ENCODE assay signal across 28 cellular contexts in genomic region chr12:47888127-47888819, GRCh38. TPM values are rescaled to one million over a fixed set of nuclear protein-coding genes. Genes with fewer than 3 reads are reported as not detected.
A peak's percentile ranks its signal among the peaks of the same experiment; 100 is the strongest.
DNase-seq lines count a peak whose midpoint lies in the region; ATAC-seq and TF ChIP-seq lines count a peak whose summit lies in the region.
"Had no signal": no experiment of that assay in that cellular context is flagged by ENCODE, and none has a peak within 500 bp of the region (broad histone marks: within the 10 kb centered on the region; RNA-seq: fewer than 3 reads in every experiment).

No MANE protein-coding gene starts in this region.

- H3K36me3 ChIP-seq in colonic mucosa (no peaks in the 10 kb centered on the region), parathyroid adenoma (ENCODE audit: control insufficient read depth, insufficient read depth, low read length) (no peaks in the 10 kb centered on the region)
- H3K36me3 ChIP-seq: esophagus muscularis mucosa, stomach had no signal

- no peak overlapping the region for H3K4me3 ChIP-seq in colonic mucosa
- peak overlapping the region; percentile 21 for H3K4me3 ChIP-seq in parathyroid adenoma (ENCODE audit: low read depth, low read length)
- H3K4me3 ChIP-seq: esophagus muscularis mucosa, psoas muscle, stomach had no signal

- H3K4me3 Mint-ChIP-seq in activated CD4-positive, alpha-beta memory T cell treated with anti-CD3 and anti-CD28 coated beads for 36 hours: no peak overlapping the region
- H3K4me3 Mint-ChIP-seq: central memory CD8-positive, alpha-beta T cell; neural crest cell had no signal

- H3K27ac ChIP-seq in colonic mucosa (no peak overlapping the region), parathyroid adenoma (peak overlapping the region; percentile 96)
- H3K27ac ChIP-seq: esophagus muscularis mucosa, psoas muscle had no signal

- peaks cover 78% of the 10 kb centered on the region for H3K36me3 Mint-ChIP-seq in activated CD4-positive, alpha-beta memory T cell treated with anti-CD3 and anti-CD28 coated beads for 36 hours
- H3K36me3 Mint-ChIP-seq: IgD-negative memory B cell had no signal

- H3K9ac ChIP-seq in colonic mucosa (ENCODE audit: low read depth in 2 of 2, low read length in 2 of 2) (no peak overlapping the region), parathyroid adenoma (no peak overlapping the region)

- H2AFZ ChIP-seq in parathyroid adenoma: no peak overlapping the region

- H3K9me3 ChIP-seq in colonic mucosa (no peaks in the 10 kb centered on the region), parathyroid adenoma (ENCODE audit: control insufficient read depth, low read length) (no peaks in the 10 kb centered on the region)
- H3K9me3 ChIP-seq: esophagus muscularis mucosa, psoas muscle, stomach had no signal

- POLR2A ChIA-PET in activated CD4-positive, alpha-beta memory T cell treated with anti-CD3 and anti-CD28 coated beads for 36 hours (lab: Charles Lee): interaction anchor here (1.0 to 6.3 kb wide), 4 partner anchors 15 to 28 kb away, joined by 3 to 76 read pairs (median 19); partner anchors contain the start of gene VDR

- H3K4me1 ChIP-seq in colonic mucosa: peaks cover 5% of the 10 kb centered on the region
- H3K4me1 ChIP-seq in parathyroid adenoma: peaks cover 89% of the 10 kb centered on the region
- H3K4me1 ChIP-seq: psoas muscle had no signal

- ATAC-seq in HG03378 (IDR thresholded peaks at IDR 0.05; ENCODE audit: unreplicated experiment): no peak
- ATAC-seq: psoas muscle had no signal

- no peaks in the 10 kb centered on the region for H3K27me3 ChIP-seq in colonic mucosa
- H3K27me3 ChIP-seq in parathyroid adenoma (ENCODE audit: control insufficient read depth, insufficient read depth, low read length): no peaks in the 10 kb centered on the region
- H3K27me3 ChIP-seq: stomach had no signal

- H3K27ac Mint-ChIP-seq in activated CD4-positive, alpha-beta memory T cell treated with anti-CD3 and anti-CD28 coated beads for 36 hours: peak overlapping the region; percentile 86
- H3K27ac Mint-ChIP-seq: IgD-negative memory B cell had no signal

- intact Hi-C loops in activated CD4-positive, alpha-beta memory T cell treated with anti-CD3 and anti-CD28 coated beads for 36 hours (cut with micrococcal nuclease): loop anchor here (5.0 to 10.0 kb wide), 2 partner anchors 41 to 493 kb away; no protein-coding TSS in a partner anchor
- intact Hi-C loops in colonic mucosa (cut with DNase I): no loop called here

- TF ChIP-seq CTCF in colonic mucosa (IDR thresholded peaks at IDR 0.05): no peak
- no peak for TF ChIP-seq CTCF in parathyroid adenoma (IDR thresholded peaks at IDR 0.05)

- H3K79me2 ChIP-seq in parathyroid adenoma: peaks cover 52% of the 10 kb centered on the region

- peak overlapping the region; percentile 54 for H3K4me2 ChIP-seq in parathyroid adenoma (ENCODE audit: low read length)

- peak; percentile 50 for DNase-seq in activated effector memory CD4-positive, alpha-beta T cell treated with anti-CD3 and anti-CD28 coated beads, Interleukin-2, amount 50 U/mL, for 16 hours
- no peak for DNase-seq in activated effector memory CD4-positive, alpha-beta T cell treated with Interleukin-2 at 50 U/mL for 16 hours
- no peak for DNase-seq in activated CD4-positive, alpha-beta memory T cell treated with anti-CD3 and anti-CD28 coated beads for 36 hours
- DNase-seq in colonic mucosa (peak; percentile 15), NCI-H2107 treated with DMSO at 0.1 percent for 48 hours (lab: John Stamatoyannopoulos, UW; ENCODE audit: unreplicated experiment) (no peak), EL (no peak)
- DNase-seq: activated CD4-positive, alpha-beta T cell treated with anti-CD3 and anti-CD28 coated beads for 1 hour; activated T-cell treated with anti-CD3 and anti-CD28 coated beads, Interleukin-2, amount 50 U/mL, for 1 hour; anterior cingulate cortex; C1 segment of cervical spinal cord; DMS 273 treated with DMSO at 0.1 percent for 48 hours; effector CD4-positive, alpha-beta T cell; GOT3; left cardiac atrium; MM.1S; NCI-H1436 treated with DMSO at 0.1 percent for 48 hours; NCI-H2171; NCI-H524 treated with DMSO at 0.1 percent for 48 hours; psoas muscle; stimulated activated CD4-positive, alpha-beta T cell treated with anti-CD3 and anti-CD28 coated beads, Interleukin-2, amount 100 ng/mL, for 48 hours; stomach; trophoblast cell had no signal

- CTCF ChIA-PET in activated CD4-positive, alpha-beta memory T cell treated with anti-CD3 and anti-CD28 coated beads for 36 hours (lab: Charles Lee): interaction anchor here (1.2 to 2.2 kb wide), 2 partner anchors 11 to 172 kb away, joined by 3 to 6 read pairs; no protein-coding TSS in a partner anchor

- no peaks in the 10 kb centered on the region for H3K27me3 Mint-ChIP-seq in activated CD4-positive, alpha-beta memory T cell treated with anti-CD3 and anti-CD28 coated beads for 36 hours
- H3K27me3 Mint-ChIP-seq: central memory CD8-positive, alpha-beta T cell had no signal

- peaks cover 86% of the 10 kb centered on the region for H3K4me1 Mint-ChIP-seq in activated CD4-positive, alpha-beta memory T cell treated with anti-CD3 and anti-CD28 coated beads for 36 hours (ENCODE audit: low read depth)

- no peaks in the 10 kb centered on the region for H3K9me3 Mint-ChIP-seq in activated CD4-positive, alpha-beta memory T cell treated with anti-CD3 and anti-CD28 coated beads for 36 hours
- H3K9me3 Mint-ChIP-seq: central memory CD8-positive, alpha-beta T cell; IgD-negative memory B cell; neural crest cell had no signal

RNA-seq across cellular contexts. Expression of gene VDR, which starts 16.5 kb away (rescaled TPM):
- total RNA-seq in activated CD4-positive, alpha-beta memory T cell treated with anti-CD3 and anti-CD28 coated beads for 36 hours: 100 to 1,000 TPM; 156 TPM
- 100 to 1,000 TPM; 124 to 140 TPM for total RNA-seq in colonic mucosa
- total RNA-seq: neural crest cell had no signal

Comparison
In these comparisons a context has a peak if more than half of its experiments do, and no peak if none do; other contexts are left out.
1. DNase-seq: peak in activated effector memory CD4-positive, alpha-beta T cell treated with anti-CD3 and anti-CD28 coated beads, Interleukin-2, amount 50 U/mL, for 16 hours (single experiment) and colonic mucosa (single experiment); none in activated effector memory CD4-positive, alpha-beta T cell treated with Interleukin-2 at 50 U/mL for 16 hours (single experiment), activated CD4-positive, alpha-beta memory T cell treated with anti-CD3 and anti-CD28 coated beads for 36 hours (single experiment), NCI-H2107 treated with DMSO at 0.1 percent for 48 hours (single experiment) and EL (single experiment).